8 cellular contexts compared by ENCODE assay signal in genomic region chr14:105301915-105302249, GRCh38. TPM values are rescaled to one million over a fixed set of nuclear protein-coding genes. Genes with fewer than 3 reads are reported as not detected.
DNase-seq lines count a peak whose midpoint lies in the region; TF ChIP-seq lines count a peak whose summit lies in the region.
"Not testable (repeated sequence)": the region's sequence is repeated elsewhere in the genome, so short reads cannot be mapped to it uniquely, and the experiment has no call there.

No MANE protein-coding gene starts in this region.

- DNase-seq in CD14-positive monocyte (ENCODE audit: low spot score); adipocyte (ENCODE audit: low read depth); endothelial cell (ENCODE audit: low spot score); kidney epithelial cell (ENCODE audit: low read depth); substantia nigra (lab: John Stamatoyannopoulos, UW): not testable (repeated sequence)

- H3K4me1 Mint-ChIP-seq in CD14-positive monocyte (peaks cover 45% of the 10 kb centered on the region), endothelial cell (ENCODE audit: unreplicated experiment) (peaks cover 15% of the 10 kb centered on the region)
- peaks cover 22% of the 10 kb centered on the region for H3K4me1 Mint-ChIP-seq in T-helper 1 cell treated with Interleukin-12 subunit alpha and Interleukin-12 subunit beta and Interleukin-4 antibody, amounts not matched to agents 30 μg/mL and 1 μg/mL, for 36 hours (ENCODE audit: low read depth)

- not testable (repeated sequence) for H3K9me3 Mint-ChIP-seq in CD14-positive monocyte; T-helper 1 cell treated with Interleukin-12 subunit alpha and Interleukin-12 subunit beta and Interleukin-4 antibody, amounts not matched to agents 30 μg/mL and 1 μg/mL, for 36 hours; endothelial cell (ENCODE audit: unreplicated experiment)

- H3K4me3 ChIP-seq in HUES64 (ENCODE audit: low read length) (peak overlapping the region; percentile 83), adipocyte (ENCODE audit: low read length) (peak overlapping the region; percentile 92), kidney epithelial cell (ENCODE audit: low read depth, low read length) (peak overlapping the region; percentile 45), neutrophil (ENCODE audit: low read depth in 1 of 2, low read length in 1 of 2) (peak overlapping the region; percentile 82 to 85)

- intact Hi-C loops in CD14-positive monocyte (cut with micrococcal nuclease): loop anchor here in 1 of 2 donors (2.0 kb wide), 1 partner anchor 13 kb away; the partner anchor contains the start of gene PACS2

- H3K27ac Mint-ChIP-seq in CD14-positive monocyte; T-helper 1 cell treated with Interleukin-12 subunit alpha and Interleukin-12 subunit beta and Interleukin-4 antibody, amounts not matched to agents 30 μg/mL and 1 μg/mL, for 36 hours; endothelial cell (ENCODE audit: unreplicated experiment): not testable (repeated sequence)

- H3K27ac ChIP-seq in HUES64 (ENCODE audit: low read depth, low read length); neutrophil: not testable (repeated sequence)
- H3K27ac ChIP-seq in substantia nigra (ENCODE audit: low read depth, low read length, poor library complexity, severe bottlenecking): peak overlapping the region; percentile 91

- TF ChIP-seq CTCF in CD14-positive monocyte (IDR thresholded peaks at IDR 0.05); endothelial cell (IDR thresholded peaks at IDR 0.05; ENCODE audit: unreplicated experiment); kidney epithelial cell (IDR thresholded peaks at IDR 0.05; ENCODE audit: insufficient read depth, low read length, poor library complexity, severe bottlenecking); neutrophil (IDR thresholded peaks at IDR 0.05): not testable (repeated sequence)

- H3K9me3 ChIP-seq in HUES64 (ENCODE audit: insufficient read depth, low read depth, low read length); adipocyte (ENCODE audit: control insufficient read depth, low read length); neutrophil: not testable (repeated sequence)

- 57% methylated on average over 11 of the region's 11 CpGs for WGBS in HUES64

- peak overlapping the region; percentile 55; the same call in 1 of the 2 replicates for H3K9ac ChIP-seq in HUES64 (ENCODE audit: low read depth, low read length)
- H3K9ac ChIP-seq in adipocyte (ENCODE audit: low read length): not testable (repeated sequence)

- H3K4me3 Mint-ChIP-seq in CD14-positive monocyte (peak overlapping the region; percentile 85 to 95), endothelial cell (ENCODE audit: unreplicated experiment) (peak overlapping the region; percentile 84)
- peak overlapping the region; percentile 90 for H3K4me3 Mint-ChIP-seq in T-helper 1 cell treated with Interleukin-12 subunit alpha and Interleukin-12 subunit beta and Interleukin-4 antibody, amounts not matched to agents 30 μg/mL and 1 μg/mL, for 36 hours

- H3K27me3 ChIP-seq in HUES64 (ENCODE audit: insufficient read depth, low read length); adipocyte (replicated peaks; ENCODE audit: control insufficient read depth, insufficient read depth, low read length); kidney epithelial cell (ENCODE audit: control insufficient read depth, insufficient read depth, low read length); neutrophil: not testable (repeated sequence)

- H3K27me3 Mint-ChIP-seq in CD14-positive monocyte (ENCODE audit: low read depth in 3 of 3); T-helper 1 cell treated with Interleukin-12 subunit alpha and Interleukin-12 subunit beta and Interleukin-4 antibody, amounts not matched to agents 30 μg/mL and 1 μg/mL, for 36 hours (ENCODE audit: low read depth): not testable (repeated sequence)
- H3K27me3 Mint-ChIP-seq in endothelial cell (ENCODE audit: unreplicated experiment): peaks cover 17% of the 10 kb centered on the region

- H3K36me3 Mint-ChIP-seq in CD14-positive monocyte: peaks cover 9 to 12% of the 10 kb centered on the region in 2 donors
- not testable (repeated sequence) for H3K36me3 Mint-ChIP-seq in T-helper 1 cell treated with Interleukin-12 subunit alpha and Interleukin-12 subunit beta and Interleukin-4 antibody, amounts not matched to agents 30 μg/mL and 1 μg/mL, for 36 hours (ENCODE audit: low read depth)
- H3K36me3 Mint-ChIP-seq in endothelial cell (ENCODE audit: low read depth, unreplicated experiment): peaks cover 14% of the 10 kb centered on the region

- H3K4me1 ChIP-seq in HUES64 (ENCODE audit: insufficient read depth, low read length); adipocyte (ENCODE audit: control insufficient read depth, insufficient read depth, low read length): not testable (repeated sequence)
- peaks cover 16 to 17% of the 10 kb centered on the region in 2 experiments for H3K4me1 ChIP-seq in neutrophil (ENCODE audit: control insufficient read depth in 1 of 2, insufficient read depth in 1 of 2, low read depth in 1 of 2, low read length in 1 of 2)

- not testable (repeated sequence) for H3K36me3 ChIP-seq in HUES64 (ENCODE audit: insufficient read depth, low read length); adipocyte (ENCODE audit: control insufficient read depth, insufficient read depth, low read length, severe bottlenecking); kidney epithelial cell (ENCODE audit: control insufficient read depth, insufficient read depth, low read length); neutrophil

RNA-seq across cellular contexts. Expression of gene BRF1, which starts 1.1 kb away (rescaled TPM):
- 1 to 10 TPM; 2.3 to 2.5 TPM for polyA plus RNA-seq in CD14-positive monocyte
- 11.6 TPM for polyA plus RNA-seq in HUES64 (2013, experiment 1 of 2)
- polyA plus RNA-seq in HUES64 (2013, experiment 2 of 2): 17.1 TPM
- total RNA-seq in endothelial cell (ENCODE audit: unreplicated experiment) (40.9 TPM), kidney epithelial cell (33.2 and 48.4 TPM in 2 replicates)

RNA-seq across cellular contexts. Expression of gene PACS2, which starts 12.7 kb away (rescaled TPM):
- polyA plus RNA-seq in CD14-positive monocyte: 1 to 10 TPM; 3.1 to 3.7 TPM
- 28.8 TPM for polyA plus RNA-seq in HUES64 (2013, experiment 1 of 2)
- 32.9 TPM for polyA plus RNA-seq in HUES64 (2013, experiment 2 of 2)
- total RNA-seq in endothelial cell (ENCODE audit: unreplicated experiment) (113 TPM), kidney epithelial cell (105 and 114 TPM in 2 replicates)

RNA-seq across cellular contexts. Expression of gene BTBD6, which starts 53.5 kb away (rescaled TPM):
- polyA plus RNA-seq in CD14-positive monocyte: 1 to 10 TPM; 1.3 to 6.3 TPM
- 18.3 TPM for polyA plus RNA-seq in HUES64 (2013, experiment 1 of 2)
- 14.0 TPM for polyA plus RNA-seq in HUES64 (2013, experiment 2 of 2)
- total RNA-seq in endothelial cell (ENCODE audit: unreplicated experiment) (45.1 TPM), kidney epithelial cell (45.8 and 48.9 TPM in 2 replicates)
